6 cellular contexts compared by ENCODE assay signal in genomic region chr1:207049514-207049913, GRCh38. TPM values are rescaled to one million over a fixed set of nuclear protein-coding genes. Genes with fewer than 3 reads are reported as not detected.
DNase-seq lines count a peak whose midpoint lies in the region; ATAC-seq, FAIRE-seq and TF ChIP-seq lines count a peak whose summit lies in the region.

No MANE protein-coding gene starts in this region.

- H3K4me3 ChIP-seq in HL-60 (replicated peaks; ENCODE audit: insufficient read depth, low read length): no peak overlapping the region; the same call in 1 of the 2 replicates
- H3K4me3 ChIP-seq in K562: peak overlapping the region; percentile 92
- H3K4me3 ChIP-seq in osteoblast (ENCODE audit: insufficient read depth, low read length): peak overlapping the region; percentile 97

- POLR2A ChIA-PET in K562 (lab: Yijun Ruan, JAX): interaction anchor here (1.1 to 9.8 kb wide), 4 partner anchors 10 to 470 kb away, joined by 4 to 104 read pairs (median 60); partner anchors contain the start of gene C1orf116

- no peak for FAIRE-seq in K562 (lab: Jason Lieb, UNC)

- H4K20me1 ChIP-seq in K562 (replicated peaks; ENCODE audit: control insufficient read depth, insufficient read depth, low read length) (peaks cover 18% of the 10 kb centered on the region), osteoblast (ENCODE audit: insufficient read depth, low read length) (peaks cover 28% of the 10 kb centered on the region)

- no peak for TF ChIP-seq CTCF in HL-60 (IDR thresholded peaks at IDR 0.05; ENCODE audit: insufficient read depth, low read length)
- no peak for TF ChIP-seq CTCF in K562 (IDR thresholded peaks at IDR 0.05 in 2 of 3, conservative IDR thresholded peaks at IDR 0.05 in 1 of 3; ENCODE audit: insufficient read depth in 2 of 3, low read depth in 1 of 3, low read length in 3 of 3)
- no peak for TF ChIP-seq CTCF in osteoblast (IDR thresholded peaks at IDR 0.05; ENCODE audit: extremely low read depth, low read depth, low read length)

- H3K27me3 ChIP-seq in HL-60 (ENCODE audit: insufficient read depth, poor library complexity, severe bottlenecking) (no peaks in the 10 kb centered on the region), K562 (ENCODE audit: control insufficient read depth in 2 of 2, insufficient read depth in 2 of 2, low read length in 2 of 2) (no peaks in the 10 kb centered on the region), osteoblast (ENCODE audit: insufficient read depth, low read length) (no peaks in the 10 kb centered on the region)

- H3K79me2 ChIP-seq in K562 (ENCODE audit: control insufficient read depth, insufficient read depth, low read length): peaks cover 85% of the 10 kb centered on the region
- peaks cover 56% of the 10 kb centered on the region for H3K79me2 ChIP-seq in osteoblast (ENCODE audit: insufficient read depth, low read length)

- TF ChIP-seq POLR2A in K562 (conservative IDR thresholded peaks at IDR 0.05): no peak

- H3K4me2 ChIP-seq in K562 (ENCODE audit: insufficient read depth, low read length) (peak overlapping the region; percentile 99), osteoblast (ENCODE audit: insufficient read depth, low read length) (peak overlapping the region; percentile 95)

- H3K9me3 ChIP-seq in K562 (replicated peaks; ENCODE audit: control insufficient read depth, insufficient read depth, low read depth, low read length): no peaks in the 10 kb centered on the region
- H3K9me3 ChIP-seq in osteoblast (ENCODE audit: low read depth, low read length): no peaks in the 10 kb centered on the region

- no peak for TF ChIP-seq EP300 in K562 (IDR thresholded peaks at IDR 0.05; ENCODE audit: low read length)

- intact Hi-C loops in K562 (cut with micrococcal nuclease): no loop called here

- no peaks in the 10 kb centered on the region for H3K9me1 ChIP-seq in K562 (ENCODE audit: control insufficient read depth, insufficient read depth, low read length)

- H3K27ac ChIP-seq in HL-60 (replicated peaks): peak overlapping the region; percentile 79
- H3K27ac ChIP-seq in K562 (ENCODE audit: extremely low read depth, low read depth, low read length): peak overlapping the region; percentile 94
- H3K27ac ChIP-seq in osteoblast (ENCODE audit: low read depth, low read length): peak overlapping the region; percentile 95

- WGBS in K562 (ENCODE audit: insufficient coverage, low coverage, missing lambda C conversion rate): 7% methylated on average over 8 of the region's 8 CpGs

- H3K36me3 ChIP-seq in K562 (ENCODE audit: control insufficient read depth, insufficient read depth, low read length): peaks cover 56% of the 10 kb centered on the region
- H3K36me3 ChIP-seq in osteoblast (ENCODE audit: insufficient read depth, low read length): peaks cover 22% of the 10 kb centered on the region

- in situ Hi-C loops in K562 (cut with MboI) (no loop called here), G401 (cut with HindIII; ENCODE audit: low sequenced_read_pairs) (no loop called here)

- TSS peak; percentile 35 for BruUV-seq in K562 (replicated peaks; lab: Mats Ljungman, UMichigan)

- CTCF ChIA-PET in K562 (lab: Yijun Ruan, JAX; ENCODE audit: low intra/inter-chr PET ratio): interaction anchor here (1.2 to 2.3 kb wide), 2 partner anchors 28 to 114 kb away, joined by 3 to 17 read pairs; no protein-coding TSS in a partner anchor

- H3K4me1 ChIP-seq in K562 (replicated peaks in 1 of 2; ENCODE audit: control insufficient read depth in 2 of 2, insufficient read depth in 2 of 2, low read length in 2 of 2) (peaks cover 14 to 55% of the 10 kb centered on the region in 2 experiments), osteoblast (ENCODE audit: insufficient read depth, low read length) (peaks cover 36% of the 10 kb centered on the region)

- no peak for TF ChIP-seq RAD21 in K562 (CRISPR knock-in tag; conservative IDR thresholded peaks at IDR 0.05 in 1 of 2, IDR thresholded peaks at IDR 0.05 in 1 of 2)

- no peak overlapping the region for H2AFZ ChIP-seq in K562 (ENCODE audit: low read depth, low read length)
- H2AFZ ChIP-seq in osteoblast (ENCODE audit: low read length): no peak overlapping the region

- ATAC-seq in K562 (no peak), GM21367 (IDR thresholded peaks at IDR 0.05; ENCODE audit: unreplicated experiment) (no peak)

- DNase-seq in HL-60 (ENCODE audit: low read depth in 1 of 2, low spot score in 1 of 2) (no peak), K562 (ENCODE audit: extremely low read depth in 1 of 4, low spot score in 3 of 4) (peak in 1 of 4 experiments; percentile 50), osteoblast (ENCODE audit: insufficient read length, low spot score, missing footprints) (no peak), NCI-H748 (lab: John Stamatoyannopoulos, UW; ENCODE audit: unreplicated experiment) (no peak), G401 (ENCODE audit: low spot score) (no peak)

- H3K9ac ChIP-seq in K562 (ENCODE audit: insufficient read depth in 1 of 2, low read depth in 2 of 2, low read length in 2 of 2): peak overlapping the region; percentile 85 to 98

RNA-seq across cellular contexts. Expression of gene YOD1, which starts 1.5 kb away (rescaled TPM):
- 25.7 and 74.5 TPM in 2 replicates for total RNA-seq in K562 (2011; cell fraction: chromatin; rRNA removed; ENCODE audit: low replicate concordance)
- 20.0 and 23.4 TPM in 2 replicates for total RNA-seq in K562 (2011; cell fraction: nucleolus; rRNA removed)
- total RNA-seq in K562 (2011; cell fraction: nucleoplasm; rRNA removed): 50.4 and 82.5 TPM in 2 replicates
- total RNA-seq in K562 (2014; rRNA removed) (47.5 and 49.8 TPM in 2 replicates), K562 (2014; rRNA removed; fragmentation: Illumina TruSeq; extraction: Trizol) (78.1 and 91.0 TPM in 2 replicates), K562 (2015; rRNA removed; fragmentation: Illumina TruSeq; extraction: Trizol) (51.8 and 56.0 TPM in 2 replicates), K562 (2021) (61.6 and 61.7 TPM in 2 replicates), osteoblast (8.0 and 8.3 TPM in 2 replicates)
- polyA plus RNA-seq in K562 (2011; rRNA removed) (38.8 and 46.9 TPM in 2 replicates), K562 (2014; fragmentation: Illumina TruSeq; extraction: Trizol) (43.9 and 46.5 TPM in 2 replicates), K562 (2014; fragmentation: Nextera tagmentation; extraction: Ambion mirVana) (10 to 100 TPM; 18.2 to 24.0 TPM), K562 (2014; rRNA removed) (27.9 and 28.7 TPM in 2 replicates)
- 9.4 and 20.3 TPM in 2 replicates for polyA plus RNA-seq in K562 (2011; cell fraction: cytosol; rRNA removed)
- 23.5 and 35.3 TPM in 2 replicates for polyA plus RNA-seq in K562 (2011; cell fraction: nucleus; rRNA removed)
- 19.8 and 21.4 TPM in 2 replicates for polyA plus RNA-seq in K562 (2012)
- polyA minus RNA-seq in K562 (2011; rRNA and poly(A)+ RNA removed): 61.7 and 76.1 TPM in 2 replicates
- polyA minus RNA-seq in K562 (2011; cell fraction: cytosol; rRNA and poly(A)+ RNA removed): 33.8 and 43.8 TPM in 2 replicates
- polyA minus RNA-seq in K562 (2011; cell fraction: nucleus; rRNA and poly(A)+ RNA removed): 50.4 and 102 TPM in 2 replicates
- 9.6 and 14.9 TPM in 2 replicates for total RNA-seq in G401 (2014; rRNA removed; shearing (Covaris generic))

RNA-seq across cellular contexts. Expression of gene PFKFB2, which starts 3.6 kb away (rescaled TPM):
- 29.4 and 45.8 TPM in 2 replicates for total RNA-seq in K562 (2011; cell fraction: chromatin; rRNA removed; ENCODE audit: low replicate concordance)
- 18.0 and 21.1 TPM in 2 replicates for total RNA-seq in K562 (2011; cell fraction: nucleolus; rRNA removed)
- total RNA-seq in K562 (2011; cell fraction: nucleoplasm; rRNA removed): 29.2 and 44.5 TPM in 2 replicates
- 10.5 and 12.3 TPM in 2 replicates for total RNA-seq in K562 (2014; rRNA removed)
- total RNA-seq in K562 (2014; rRNA removed; fragmentation: Illumina TruSeq; extraction: Trizol): 21.9 and 26.2 TPM in 2 replicates
- total RNA-seq in K562 (2015; rRNA removed; fragmentation: Illumina TruSeq; extraction: Trizol): 17.3 and 17.8 TPM in 2 replicates
- 20.4 and 22.9 TPM in 2 replicates for total RNA-seq in K562 (2021)
- polyA plus RNA-seq in K562 (2011; rRNA removed): 24.1 and 26.0 TPM in 2 replicates
- 7.4 and 16.5 TPM in 2 replicates for polyA plus RNA-seq in K562 (2011; cell fraction: cytosol; rRNA removed)
- 45.3 and 52.2 TPM in 2 replicates for polyA plus RNA-seq in K562 (2011; cell fraction: nucleus; rRNA removed)
- 11.2 and 14.1 TPM in 2 replicates for polyA plus RNA-seq in K562 (2012)
- 13.5 and 16.4 TPM in 2 replicates for polyA plus RNA-seq in K562 (2014; fragmentation: Illumina TruSeq; extraction: Trizol)
- polyA plus RNA-seq in K562 (2014; fragmentation: Nextera tagmentation; extraction: Ambion mirVana): 1 to 10 TPM; 6.9 to 7.6 TPM
- polyA plus RNA-seq in K562 (2014; rRNA removed): 11.7 and 11.9 TPM in 2 replicates
- 44.6 and 45.6 TPM in 2 replicates for polyA minus RNA-seq in K562 (2011; rRNA and poly(A)+ RNA removed)
- 11.7 and 14.3 TPM in 2 replicates for polyA minus RNA-seq in K562 (2011; cell fraction: cytosol; rRNA and poly(A)+ RNA removed)
- polyA minus RNA-seq in K562 (2011; cell fraction: nucleus; rRNA and poly(A)+ RNA removed): 18.3 and 29.3 TPM in 2 replicates
- 14.5 and 17.7 TPM in 2 replicates for total RNA-seq in osteoblast
- total RNA-seq in G401 (2014; rRNA removed; shearing (Covaris generic)): 18.8 and 25.6 TPM in 2 replicates

RNA-seq across cellular contexts. Expression of gene C1orf116, which starts 17.0 kb away (rescaled TPM):
- 2.8 and 4.0 TPM in 2 replicates for total RNA-seq in K562 (2011; cell fraction: chromatin; rRNA removed; ENCODE audit: low replicate concordance)
- total RNA-seq in K562 (2011; cell fraction: nucleolus; rRNA removed): 2.5 and 3.0 TPM in 2 replicates
- 3.1 and 3.4 TPM in 2 replicates for total RNA-seq in K562 (2011; cell fraction: nucleoplasm; rRNA removed)
- total RNA-seq in K562 (2014; rRNA removed) (1.8 TPM in 2 replicates), K562 (2014; rRNA removed; fragmentation: Illumina TruSeq; extraction: Trizol) (0.80 and 0.95 TPM in 2 replicates), K562 (2015; rRNA removed; fragmentation: Illumina TruSeq; extraction: Trizol) (0.80 and 0.87 TPM in 2 replicates), K562 (2021) (2.6 and 2.7 TPM in 2 replicates), osteoblast (not detected in 2 replicates)
- polyA plus RNA-seq in K562 (2011; rRNA removed) (1.2 and 2.6 TPM in 2 replicates), K562 (2014; fragmentation: Illumina TruSeq; extraction: Trizol) (3.0 and 3.1 TPM in 2 replicates), K562 (2014; fragmentation: Nextera tagmentation; extraction: Ambion mirVana) (under 1 TPM; 0.62 to 0.69 TPM), K562 (2014; rRNA removed) (0.62 and 0.95 TPM in 2 replicates)
- polyA plus RNA-seq in K562 (2011; cell fraction: cytosol; rRNA removed): 0.81 and 1.4 TPM in 2 replicates
- polyA plus RNA-seq in K562 (2011; cell fraction: nucleus; rRNA removed): 2.3 and 5.0 TPM in 2 replicates
- 2.2 and 2.8 TPM in 2 replicates for polyA plus RNA-seq in K562 (2012)
- 2.6 TPM in 2 replicates for polyA minus RNA-seq in K562 (2011; rRNA and poly(A)+ RNA removed)
- 2.4 and 2.5 TPM in 2 replicates for polyA minus RNA-seq in K562 (2011; cell fraction: cytosol; rRNA and poly(A)+ RNA removed)
- polyA minus RNA-seq in K562 (2011; cell fraction: nucleus; rRNA and poly(A)+ RNA removed): 4.4 and 5.2 TPM in 2 replicates
- not detected in 2 replicates for total RNA-seq in G401 (2014; rRNA removed; shearing (Covaris generic))

RNA-seq across cellular contexts. Expression of gene C4BPB, which starts 39.1 kb away (rescaled TPM):
- total RNA-seq in K562 (2011; cell fraction: chromatin; rRNA removed; ENCODE audit: low replicate concordance): not detected in 2 replicates
- not detected in 2 replicates for total RNA-seq in K562 (2011; cell fraction: nucleolus; rRNA removed)
- total RNA-seq in K562 (2011; cell fraction: nucleoplasm; rRNA removed): not detected in 2 replicates
- total RNA-seq in K562 (2014; rRNA removed) (not detected in 2 replicates), K562 (2014; rRNA removed; fragmentation: Illumina TruSeq; extraction: Trizol) (not detected in 2 replicates), K562 (2015; rRNA removed; fragmentation: Illumina TruSeq; extraction: Trizol) (not detected in 2 replicates), K562 (2021) (not detected in 2 replicates), osteoblast (not detected in 2 replicates)
- polyA plus RNA-seq in K562 (2011; rRNA removed) (not detected in 2 replicates), K562 (2014; fragmentation: Illumina TruSeq; extraction: Trizol) (not detected in 2 replicates), K562 (2014; fragmentation: Nextera tagmentation; extraction: Ambion mirVana) (not detected), K562 (2014; rRNA removed) (not detected in 2 replicates)
- polyA plus RNA-seq in K562 (2011; cell fraction: cytosol; rRNA removed): 0.03 TPM in 1 of 2 replicates, not detected in the other
- polyA plus RNA-seq in K562 (2011; cell fraction: nucleus; rRNA removed): not detected in 2 replicates
- not detected in 2 replicates for polyA plus RNA-seq in K562 (2012)
- 0.12 TPM in 1 of 2 replicates, not detected in the other for polyA minus RNA-seq in K562 (2011; rRNA and poly(A)+ RNA removed)
- 2.3 and 3.0 TPM in 2 replicates for polyA minus RNA-seq in K562 (2011; cell fraction: cytosol; rRNA and poly(A)+ RNA removed)
- polyA minus RNA-seq in K562 (2011; cell fraction: nucleus; rRNA and poly(A)+ RNA removed): 0.22 and 0.54 TPM in 2 replicates
- total RNA-seq in G401 (2014; rRNA removed; shearing (Covaris generic)): not detected in 2 replicates

RNA-seq across cellular contexts. Expression of gene C4BPA, which starts 54.5 kb away (rescaled TPM):
- total RNA-seq in K562 (2011; cell fraction: chromatin; rRNA removed; ENCODE audit: low replicate concordance): not detected in 2 replicates
- total RNA-seq in K562 (2011; cell fraction: nucleolus; rRNA removed): not detected in 2 replicates
- not detected in 2 replicates for total RNA-seq in K562 (2011; cell fraction: nucleoplasm; rRNA removed)
- total RNA-seq in K562 (2014; rRNA removed) (not detected in 2 replicates), K562 (2014; rRNA removed; fragmentation: Illumina TruSeq; extraction: Trizol) (0.10 and 0.15 TPM in 2 replicates), K562 (2015; rRNA removed; fragmentation: Illumina TruSeq; extraction: Trizol) (0.22 and 0.23 TPM in 2 replicates), K562 (2021) (0.18 and 0.47 TPM in 2 replicates), osteoblast (not detected in 2 replicates)
- polyA plus RNA-seq in K562 (2011; rRNA removed) (0.04 TPM in 1 of 2 replicates, not detected in the other), K562 (2014; fragmentation: Illumina TruSeq; extraction: Trizol) (0.06 and 0.07 TPM in 2 replicates), K562 (2014; fragmentation: Nextera tagmentation; extraction: Ambion mirVana) (under 1 TPM in 1 of 2 experiments, not detected in 1; 0.06 TPM), K562 (2014; rRNA removed) (not detected in 2 replicates)
- not detected in 2 replicates for polyA plus RNA-seq in K562 (2011; cell fraction: cytosol; rRNA removed)
- not detected in 2 replicates for polyA plus RNA-seq in K562 (2011; cell fraction: nucleus; rRNA removed)
- 0.18 and 0.82 TPM in 2 replicates for polyA plus RNA-seq in K562 (2012)
- not detected in 2 replicates for polyA minus RNA-seq in K562 (2011; rRNA and poly(A)+ RNA removed)
- not detected in 2 replicates for polyA minus RNA-seq in K562 (2011; cell fraction: cytosol; rRNA and poly(A)+ RNA removed)
- not detected in 2 replicates for polyA minus RNA-seq in K562 (2011; cell fraction: nucleus; rRNA and poly(A)+ RNA removed)
- total RNA-seq in G401 (2014; rRNA removed; shearing (Covaris generic)): not detected in 2 replicates
